8 cellular contexts compared by ENCODE assay signal in the genomic region with DNA sequence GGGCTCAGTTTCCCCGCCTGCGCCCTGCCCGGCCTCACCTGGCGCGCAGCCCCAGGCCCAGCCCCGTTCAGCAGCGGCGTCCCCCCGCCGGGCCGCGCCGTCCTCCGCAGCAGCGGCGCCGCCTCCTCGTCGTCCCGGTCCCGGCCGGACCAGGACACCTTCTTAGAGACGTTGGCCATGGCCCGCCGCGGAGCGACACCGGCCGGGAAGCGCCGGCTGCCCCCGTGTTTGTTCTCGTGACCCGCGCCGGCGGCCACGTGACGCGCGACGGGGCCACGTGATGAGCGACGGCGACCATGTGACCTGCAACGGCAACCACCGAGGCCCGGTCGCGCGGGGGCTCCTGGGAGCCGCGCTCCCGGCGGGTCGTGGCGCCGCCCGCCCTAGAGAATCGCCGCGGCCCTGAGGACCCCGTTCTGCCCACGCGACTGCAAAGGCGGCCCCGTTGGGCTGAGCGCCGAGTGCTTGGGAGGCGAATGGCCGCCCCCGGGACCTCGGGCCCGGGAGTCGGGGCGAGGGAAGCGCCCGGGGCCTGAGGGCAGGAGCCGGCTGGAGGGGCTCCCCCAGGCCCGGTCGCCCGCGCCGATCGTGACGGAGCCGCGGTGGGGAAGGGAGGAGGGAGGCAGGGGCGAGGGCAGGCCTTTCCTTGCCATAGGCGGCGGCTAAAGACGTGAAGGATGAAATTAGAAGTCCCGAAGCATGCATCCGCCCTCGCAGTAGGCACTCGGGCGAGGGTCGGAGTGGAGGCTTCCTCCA.
DNase-seq lines count a peak whose midpoint lies in the region; ATAC-seq and TF ChIP-seq lines count a peak whose summit lies in the region.

Gene CLCN7 (minus strand): TSS at position 233 of the 756 bp plus-strand sequence. CDS start 54 bp downstream, at position 179.

- no peaks in the 10 kb centered on the region for H3K27me3 ChIP-seq in layer of hippocampus (ENCODE audit: control insufficient read depth, insufficient read depth, low read length)

- H3K4me3 ChIP-seq in AG09309 (ENCODE audit: control insufficient read depth, low read depth, low read length), result peak within 1 kb of the TSS; percentile 78

- ATAC-seq in GM18907 (IDR thresholded peaks at IDR 0.05; ENCODE audit: unreplicated experiment) (peak; percentile 81), HG03139 (IDR thresholded peaks at IDR 0.05; ENCODE audit: unreplicated experiment) (peak; percentile 65)

- H3K27ac ChIP-seq in cingulate gyrus (ENCODE audit: low read depth, low read length) (peak within 1 kb of the TSS; percentile 75), layer of hippocampus (ENCODE audit: low read depth, low read length) (peak within 1 kb of the TSS; percentile 70)

- DNase-seq in AG09309 (ENCODE audit: low read depth) (peak; percentile 27), NCI-H345 treated with DMSO at 0.1 percent for 48 hours (lab: John Stamatoyannopoulos, UW; ENCODE audit: unreplicated experiment) (peak; percentile 67)
- peak; percentile 93 for DNase-seq in activated CD4-positive, alpha-beta T cell treated with anti-CD3 and anti-CD28 coated beads for 48 hours
- peak; percentile 71 to 85 (median 80) for DNase-seq in stimulated activated CD4-positive, alpha-beta T cell treated with anti-CD3 and anti-CD28 coated beads, Interleukin-1b, Interleukin-23, amount 100 ng/mL, for 24 hours (ENCODE audit: low read depth in 4 of 4, low spot score in 1 of 4)

- no peak for TF ChIP-seq CTCF in AG09309 (IDR thresholded peaks at IDR 0.05; ENCODE audit: control insufficient read depth, insufficient read depth, low read depth, low read length, missing control alignments)

Comparison
In these comparisons a context has a peak if more than half of its experiments do, and no peak if none do; other contexts are left out.
1. Peak in every context shown above with its lines: DNase-seq, ATAC-seq, H3K4me3 ChIP-seq and H3K27ac ChIP-seq.
2. DNase-seq: peak in every context shown above with its lines; median percentile 93 in activated CD4-positive, alpha-beta T cell treated with anti-CD3 and anti-CD28 coated beads for 48 hours; 80 in stimulated activated CD4-positive, alpha-beta T cell treated with anti-CD3 and anti-CD28 coated beads, Interleukin-1b, Interleukin-23, amount 100 ng/mL, for 24 hours; 67 in NCI-H345 treated with DMSO at 0.1 percent for 48 hours; 27 in AG09309.